ENCODE assay signal across 30 cellular contexts in genomic region chr4:39204543-39204942, GRCh38.
"Had no signal": no experiment of that assay in that cellular context is flagged by ENCODE, and none has a peak within 500 bp of the region (broad histone marks: within the 10 kb centered on the region; RNA-seq: fewer than 3 reads in every experiment).

No MANE protein-coding gene starts in this region.

- H3K4me2 ChIP-seq: neural progenitor cell had no signal

- H3K4me3 ChIP-seq: neural progenitor cell, ovary, psoas muscle, right lobe of liver, sigmoid colon, suprapubic skin, testis, tibial artery, transverse colon, upper lobe of right lung, uterus had no signal

- H3K27me3 ChIP-seq: neural progenitor cell, ovary, right lobe of liver, sigmoid colon, suprapubic skin, testis, tibial artery, transverse colon, upper lobe of right lung, uterus had no signal

- H3K4me3 Mint-ChIP-seq: natural killer cell; nephron; neural progenitor cell; stimulated activated memory B cell treated with anti-CD40 and anti-IgM and Interleukin-4, amounts not matched to agents 10 μg/mL and 1 μg/mL and 100 μg/mL, for 72 hours; stimulated activated naive CD8-positive, alpha-beta T cell treated with anti-CD3 and anti-CD28 coated beads, Interleukin-15, amount 100 ng/mL, for 72 hours; type B pancreatic cell had no signal

- H3K9me3 ChIP-seq: ovary, psoas muscle, right lobe of liver, sigmoid colon, suprapubic skin, testis, transverse colon, upper lobe of right lung, uterus had no signal

- H2AFZ ChIP-seq: neural progenitor cell, parathyroid adenoma had no signal

- H3K9ac ChIP-seq: neural progenitor cell, parathyroid adenoma had no signal

- H3K4me1 ChIP-seq: neural progenitor cell, parathyroid adenoma, psoas muscle, sigmoid colon, suprapubic skin, tibial artery, transverse colon, uterus had no signal

- H3K27ac Mint-ChIP-seq: natural killer cell; nephron; neural progenitor cell; progenitor cell of endocrine pancreas; stimulated activated memory B cell treated with anti-CD40 and anti-IgM and Interleukin-4, amounts not matched to agents 10 μg/mL and 1 μg/mL and 100 μg/mL, for 72 hours; stimulated activated naive CD8-positive, alpha-beta T cell treated with anti-CD3 and anti-CD28 coated beads, Interleukin-15, amount 100 ng/mL, for 72 hours; type B pancreatic cell had no signal

- H3K27me3 Mint-ChIP-seq: progenitor cell of endocrine pancreas; stimulated activated memory B cell treated with anti-CD40 and anti-IgM and Interleukin-4, amounts not matched to agents 10 μg/mL and 1 μg/mL and 100 μg/mL, for 72 hours; stimulated activated naive CD8-positive, alpha-beta T cell treated with anti-CD3 and anti-CD28 coated beads, Interleukin-15, amount 100 ng/mL, for 72 hours; type B pancreatic cell had no signal

- ATAC-seq: natural killer cell; psoas muscle; stimulated activated memory B cell treated with anti-CD40 and anti-IgM and Interleukin-4, amounts not matched to agents 10 μg/mL and 1 μg/mL and 100 μg/mL, for 72 hours; stimulated activated naive CD8-positive, alpha-beta T cell treated with anti-CD3 and anti-CD28 coated beads, Interleukin-15, amount 100 ng/mL, for 72 hours; stimulated activated naive CD8-positive, alpha-beta T cell treated with anti-CD3 and anti-CD28 coated beads, Interleukin-15, Interleukin-2, amounts not matched to agents 100 U/mL and 50 U/mL, for 24 hours; upper lobe of right lung had no signal

- H3K27ac ChIP-seq: neural progenitor cell, ovary, parathyroid adenoma, psoas muscle, sigmoid colon, suprapubic skin, tibial artery, transverse colon, upper lobe of right lung, uterus had no signal

- H3K9me3 Mint-ChIP-seq: natural killer cell; stimulated activated naive CD8-positive, alpha-beta T cell treated with anti-CD3 and anti-CD28 coated beads, Interleukin-15, amount 100 ng/mL, for 72 hours; type B pancreatic cell had no signal

- H3K4me1 Mint-ChIP-seq: natural killer cell; nephron; neural progenitor cell; stimulated activated memory B cell treated with anti-CD40 and anti-IgM and Interleukin-4, amounts not matched to agents 10 μg/mL and 1 μg/mL and 100 μg/mL, for 72 hours; stimulated activated naive CD8-positive, alpha-beta T cell treated with anti-CD3 and anti-CD28 coated beads, Interleukin-15, amount 100 ng/mL, for 72 hours had no signal

- DNase-seq: natural killer cell; occipital lobe; ovary; posterior cingulate gyrus; psoas muscle; right cardiac atrium; right lobe of liver; sigmoid colon; small intestine; stimulated activated CD4-positive, alpha-beta T cell treated with anti-CD3 and anti-CD28 coated beads, Interleukin-15, amount 100 ng/mL, for 24 hours; stimulated activated CD4-positive, alpha-beta T cell treated with anti-CD3 and anti-CD28 coated beads, Interleukin-2, amount 100 ng/mL, for 24 hours; stimulated activated CD4-positive, alpha-beta T cell treated with anti-CD3 and anti-CD28 coated beads, Interleukin-2, amount 100 ng/mL, for 48 hours; stimulated activated CD4-positive, alpha-beta T cell treated with anti-CD3 and anti-CD28 coated beads, Interleukin-4, amount 100 ng/mL, for 4 hours; stimulated activated CD8-positive, alpha-beta memory T cell treated with anti-CD3 and anti-CD28 coated beads, Interleukin-4, amount 100 ng/mL, for 48 hours; stimulated activated naive CD4-positive, alpha-beta T cell; stimulated activated naive CD8-positive, alpha-beta T cell treated with anti-CD3 and anti-CD28 coated beads, Interleukin-15, amount 100 ng/mL, for 72 hours; stimulated activated naive CD8-positive, alpha-beta T cell treated with anti-CD3 and anti-CD28 coated beads, Interleukin-15, Interleukin-2, amounts not matched to agents 100 U/mL and 50 U/mL, for 24 hours; substantia nigra; tibial artery; transverse colon; upper lobe of right lung; uterus had no signal

- H3K36me3 ChIP-seq: ovary, right lobe of liver, uterus had no signal

- H3K79me2 ChIP-seq: parathyroid adenoma had no signal
